In genomic region chr14:37642125-37642524, GRCh38 we compare ENCODE assay signal across 29 cellular contexts. TPM values are rescaled to one million over a fixed set of nuclear protein-coding genes. Genes with fewer than 3 reads are reported as not detected.
"Had no signal": no experiment of that assay in that cellular context is flagged by ENCODE, and none has a peak within 500 bp of the region (broad histone marks: within the 10 kb centered on the region; RNA-seq: fewer than 3 reads in every experiment).

No MANE protein-coding gene starts in this region.

- DNase-seq: natural killer cell; occipital lobe; ovary; posterior cingulate gyrus; psoas muscle; right cardiac atrium; spleen; stimulated activated CD4-positive, alpha-beta T cell treated with anti-CD3 and anti-CD28 coated beads, Interleukin-12 subunit alpha, Interleukin-12 subunit beta, amount 100 ng/mL, for 4 hours; stimulated activated CD4-positive, alpha-beta T cell treated with anti-CD3 and anti-CD28 coated beads, Interleukin-1b, Interleukin-23, amount 100 ng/mL, for 48 hours; stimulated activated CD4-positive, alpha-beta T cell treated with anti-CD3 and anti-CD28 coated beads, Interleukin-4, amount 100 ng/mL, for 1 hour; stimulated activated CD4-positive, alpha-beta T cell treated with anti-CD3 and anti-CD28 coated beads, Interleukin-4, amount 100 ng/mL, for 4 hours; stimulated activated CD8-positive, alpha-beta memory T cell treated with anti-CD3 and anti-CD28 coated beads, Interleukin-4, amount 100 ng/mL, for 48 hours; stimulated activated naive CD4-positive, alpha-beta T cell; stimulated activated naive CD8-positive, alpha-beta T cell treated with anti-CD3 and anti-CD28 coated beads, Interleukin-15, amount 100 ng/mL, for 72 hours; stimulated activated naive CD8-positive, alpha-beta T cell treated with anti-CD3 and anti-CD28 coated beads, Interleukin-15, Interleukin-2, amounts not matched to agents 100 U/mL and 50 U/mL, for 24 hours; substantia nigra; testis; tibial artery; transverse colon; upper lobe of right lung; uterus had no signal

- H3K4me3 ChIP-seq: neural progenitor cell, ovary, psoas muscle, skin epidermis, smooth muscle cell, spleen, suprapubic skin, testis, tibial artery, transverse colon, upper lobe of right lung, uterus had no signal

- H3K4me2 ChIP-seq: neural progenitor cell, smooth muscle cell had no signal

- H3K9me3 ChIP-seq: ovary, psoas muscle, spleen, suprapubic skin, testis, tibial artery, transverse colon, upper lobe of right lung, uterus had no signal

- H3K27me3 ChIP-seq: neural progenitor cell, ovary, spleen, suprapubic skin, testis, transverse colon, upper lobe of right lung, uterus had no signal

- H3K79me2 ChIP-seq: parathyroid adenoma had no signal

- H2AFZ ChIP-seq: neural progenitor cell, parathyroid adenoma had no signal

- ATAC-seq: natural killer cell; psoas muscle; right cardiac atrium; sciatic nerve; stimulated activated memory B cell treated with anti-CD40 and anti-IgM and Interleukin-4, amounts not matched to agents 10 μg/mL and 1 μg/mL and 100 μg/mL, for 72 hours; stimulated activated naive CD8-positive, alpha-beta T cell treated with anti-CD3 and anti-CD28 coated beads, Interleukin-15, amount 100 ng/mL, for 72 hours; stimulated activated naive CD8-positive, alpha-beta T cell treated with anti-CD3 and anti-CD28 coated beads, Interleukin-15, Interleukin-2, amounts not matched to agents 100 U/mL and 50 U/mL, for 24 hours; upper lobe of right lung had no signal

- H3K36me3 ChIP-seq: neural progenitor cell, ovary, spleen, suprapubic skin, tibial artery, transverse colon, upper lobe of right lung, uterus had no signal

- H3K4me1 ChIP-seq: neural progenitor cell, parathyroid adenoma, psoas muscle, spleen, suprapubic skin, testis, tibial artery, transverse colon, upper lobe of right lung, uterus had no signal

- H3K27ac ChIP-seq: neural progenitor cell, ovary, parathyroid adenoma, psoas muscle, skin epidermis, spleen, suprapubic skin, testis, tibial artery, transverse colon, upper lobe of right lung, uterus had no signal

- H3K9ac ChIP-seq: neural progenitor cell, parathyroid adenoma had no signal

RNA-seq across cellular contexts. Expression of gene TTC6, which starts 46.7 kb away (rescaled TPM):
- total RNA-seq: natural killer cell, psoas muscle, right cardiac atrium, sciatic nerve, smooth muscle cell, spleen had no signal
- polyA plus RNA-seq: neural cell, ovary, psoas muscle, right cardiac atrium, smooth muscle cell, spleen had no signal

RNA-seq across cellular contexts. Expression of gene FOXA1, which starts 47.1 kb away (rescaled TPM):
- total RNA-seq: natural killer cell, occipital lobe, psoas muscle, right cardiac atrium, spleen, uterus had no signal
- polyA plus RNA-seq: neural cell, ovary, right cardiac atrium, smooth muscle cell, spleen had no signal
